ENCODE assay signal across 8 cellular contexts in the genomic region with DNA sequence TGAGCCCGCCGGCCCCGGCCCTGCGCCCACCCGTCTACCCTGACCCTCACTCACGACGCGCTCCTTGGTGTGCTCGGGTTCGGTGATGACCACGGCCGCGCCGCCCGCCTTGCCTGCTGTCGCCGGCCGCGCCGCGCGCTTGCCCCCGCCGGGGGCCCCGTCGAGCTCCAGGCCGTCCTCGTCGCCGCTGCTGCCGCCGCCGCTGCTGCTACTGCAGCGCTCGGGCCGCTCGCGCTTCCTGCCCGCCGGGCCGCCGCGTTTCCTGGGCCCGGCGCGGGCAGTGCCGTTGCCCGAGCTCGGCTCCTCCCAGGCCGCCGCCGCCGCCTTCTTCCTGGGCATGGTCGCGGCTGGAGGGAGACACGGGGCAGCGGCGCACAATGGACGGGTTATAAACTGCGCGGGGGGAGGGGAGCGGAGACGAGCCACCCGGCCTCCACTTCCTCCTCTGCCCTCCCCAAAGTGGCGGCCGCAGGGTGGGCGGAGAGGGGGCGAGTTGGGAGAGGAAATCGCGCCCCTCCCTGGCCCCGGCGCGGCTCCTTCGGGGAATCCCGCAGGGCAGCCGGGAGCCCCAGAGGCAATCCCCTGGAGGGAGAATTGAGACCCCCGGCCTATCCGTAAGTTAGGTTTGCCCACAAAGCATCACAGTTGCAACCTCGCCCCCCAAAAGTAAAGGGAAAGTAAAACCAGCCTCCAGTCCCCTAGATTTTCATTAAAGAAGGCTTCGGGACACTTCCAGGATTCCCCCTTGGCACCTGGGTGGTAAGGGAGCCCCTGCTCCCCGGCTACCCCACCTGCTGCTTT. TPM values are rescaled to one million over a fixed set of nuclear protein-coding genes. Genes with fewer than 3 reads are reported as not detected.
A peak's percentile ranks its signal among the peaks of the same experiment; 100 is the strongest.
DNase-seq lines count a peak whose midpoint lies in the region; ATAC-seq and TF ChIP-seq lines count a peak whose summit lies in the region.

No MANE protein-coding gene starts in this region.

- H3K9me3 ChIP-seq in colonic mucosa, result no peaks in the 10 kb centered on the region

- intact Hi-C loops in colonic mucosa (cut with DNase I), result no loop called here

- peaks cover 22% of the 10 kb centered on the region for H3K4me1 ChIP-seq in colonic mucosa

- peak; percentile 86 for DNase-seq in GM06990 (ENCODE audit: extremely low read depth, insufficient read length)
- peak; percentile 56 for DNase-seq in NCI-H2171 (lab: John Stamatoyannopoulos, UW)
- DNase-seq in activated CD4-positive, alpha-beta T cell treated with anti-CD3 and anti-CD28 coated beads for 4 hours, result peak; percentile 68 to 78
- DNase-seq in colonic mucosa, result peak; percentile 82
- peak; percentile 72 for DNase-seq in left lobe of liver (ENCODE audit: low spot score)
- DNase-seq in stimulated activated CD4-positive, alpha-beta T cell treated with anti-CD3 and anti-CD28 coated beads, Interleukin-2, amount 100 ng/mL, for 48 hours, result peak; percentile 63 to 69
- no peak for DNase-seq in middle frontal gyrus (ENCODE audit: extremely low spot score, low spot score)

- H3K27ac ChIP-seq in colonic mucosa, result peak overlapping the region; percentile 87

- peak overlapping the region; percentile 90 for H3K9ac ChIP-seq in colonic mucosa (ENCODE audit: low read depth in 2 of 2, low read length in 2 of 2)

- H3K4me3 ChIP-seq in GM06990 (replicated peaks; ENCODE audit: low read depth, low read length) (peak overlapping the region; percentile 75), colonic mucosa (peak overlapping the region; percentile 82)

- H3K27me3 ChIP-seq in GM06990 (replicated peaks; ENCODE audit: control insufficient read depth, insufficient read depth, low read length) (no peaks in the 10 kb centered on the region), colonic mucosa (no peaks in the 10 kb centered on the region)

- peak; percentile 4 for TF ChIP-seq CTCF in GM06990 (IDR thresholded peaks at IDR 0.05; ENCODE audit: insufficient read depth, low read length, poor library complexity, severe bottlenecking)
- TF ChIP-seq CTCF in colonic mucosa (IDR thresholded peaks at IDR 0.05), result no peak

- peaks cover 5% of the 10 kb centered on the region for H3K36me3 ChIP-seq in GM06990 (ENCODE audit: control insufficient read depth, insufficient read depth, low read length)
- H3K36me3 ChIP-seq in colonic mucosa, result no peaks in the 10 kb centered on the region

- ATAC-seq in HG02588 (IDR thresholded peaks at IDR 0.05; ENCODE audit: unreplicated experiment) (peak; percentile 37), left lobe of liver (peak; percentile 61)

RNA-seq across cellular contexts. Expression of a gene that starts 1.1 kb away (rescaled TPM):
- total RNA-seq in colonic mucosa (100 to 1,000 TPM in 1 of 2 donors, 10 to 100 TPM in 1; 69.3 to 121 TPM), left lobe of liver (8.0 TPM)
